8 cellular contexts compared by ENCODE assay signal in the genomic region with DNA sequence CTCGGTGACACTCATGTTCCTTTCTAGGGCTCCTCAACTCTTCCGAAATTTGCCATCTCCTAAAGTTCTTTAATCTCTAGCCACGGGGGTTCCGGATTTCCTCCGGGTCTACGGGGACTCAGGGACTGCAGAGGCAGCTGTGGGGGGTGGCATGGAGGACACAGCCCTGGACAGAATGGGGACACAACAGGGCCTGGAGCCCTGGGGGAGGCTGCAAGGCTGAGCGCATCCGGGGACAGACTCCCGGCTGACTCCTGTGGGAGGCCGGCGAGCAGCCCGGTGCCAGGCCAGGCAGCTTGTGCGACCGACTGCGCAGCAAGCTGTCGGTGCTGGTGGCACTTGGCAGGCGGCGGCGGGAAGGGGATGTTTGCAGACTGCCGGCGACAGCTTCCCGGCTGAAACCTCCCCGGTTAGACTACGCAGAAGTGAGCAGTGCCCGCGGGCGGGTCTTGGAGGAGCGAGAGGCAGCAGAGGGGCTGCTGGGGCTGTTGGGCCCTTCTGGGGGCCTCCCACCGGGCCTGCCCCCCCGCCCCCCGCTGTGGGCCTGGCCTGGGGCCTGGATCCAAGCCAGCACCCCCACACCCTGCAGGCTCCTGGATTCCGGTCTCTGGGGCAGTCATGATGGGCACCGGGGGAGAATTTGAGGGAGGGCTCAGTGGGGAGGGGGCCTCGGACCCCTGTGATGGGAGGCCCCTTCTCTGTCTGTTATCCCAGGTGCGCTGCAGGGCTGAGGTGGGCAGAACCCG. TPM values are rescaled to one million over a fixed set of nuclear protein-coding genes. Genes with fewer than 3 reads are reported as not detected.
DNase-seq lines count a peak whose midpoint lies in the region; ATAC-seq and TF ChIP-seq lines count a peak whose summit lies in the region.
"Had no signal": no experiment of that assay in that cellular context is flagged by ENCODE, and none has a peak within 500 bp of the region (broad histone marks: within the 10 kb centered on the region; RNA-seq: fewer than 3 reads in every experiment).

No MANE protein-coding gene starts in this region.

- no peak overlapping the region for H3K27ac Mint-ChIP-seq in activated CD8-positive, alpha-beta memory T cell treated with anti-CD3 and anti-CD28 coated beads, Interleukin-2, amount 10 ng/mL, durations not matched to agents 7 days and 5 days

- peak overlapping the region; percentile 70 for H3K27ac ChIP-seq in caudate nucleus (ENCODE audit: low read depth, low read length)

- peaks cover 4% of the 10 kb centered on the region for H3K27me3 Mint-ChIP-seq in activated CD8-positive, alpha-beta memory T cell treated with anti-CD3 and anti-CD28 coated beads, Interleukin-2, amount 10 ng/mL, durations not matched to agents 7 days and 5 days

- no peaks in the 10 kb centered on the region for H3K9me3 Mint-ChIP-seq in activated CD8-positive, alpha-beta memory T cell treated with anti-CD3 and anti-CD28 coated beads, Interleukin-2, amount 10 ng/mL, durations not matched to agents 7 days and 5 days (ENCODE audit: low read depth)

- in situ Hi-C loops in G401 (cut with HindIII; ENCODE audit: low sequenced_read_pairs) = no loop called here

- peak; percentile 91 for DNase-seq in G401 (ENCODE audit: low spot score)
- DNase-seq in NCI-H510A treated with DMSO at 0.1 percent for 48 hours (lab: John Stamatoyannopoulos, UW) = peak; percentile 48
- DNase-seq in caudate nucleus (lab: John Stamatoyannopoulos, UW) = peak in 34 of 61 donors; percentile 8 to 89 (median 26)
- peak; percentile 40 for DNase-seq in stimulated activated CD4-positive, alpha-beta T cell treated with anti-CD3 and anti-CD28 coated beads, Interleukin-15, amount 100 ng/mL, for 24 hours
- no peak for DNase-seq in activated CD8-positive, alpha-beta memory T cell treated with anti-CD3 and anti-CD28 coated beads, Interleukin-2, amount 10 ng/mL, durations not matched to agents 7 days and 5 days
- DNase-seq: NCI-H1105 treated with DMSO at 0.1 percent for 48 hours had no signal

- H3K4me3 Mint-ChIP-seq in activated CD8-positive, alpha-beta memory T cell treated with anti-CD3 and anti-CD28 coated beads, Interleukin-2, amount 10 ng/mL, durations not matched to agents 7 days and 5 days = no peak overlapping the region

- ATAC-seq in GM18505 (IDR thresholded peaks at IDR 0.05; ENCODE audit: unreplicated experiment) (no peak), HG02884 (IDR thresholded peaks at IDR 0.05; ENCODE audit: unreplicated experiment) (no peak)
- ATAC-seq in activated CD8-positive, alpha-beta memory T cell treated with anti-CD3 and anti-CD28 coated beads, Interleukin-2, amount 10 ng/mL, durations not matched to agents 7 days and 5 days = no peak

- peaks cover 12% of the 10 kb centered on the region for H3K4me1 Mint-ChIP-seq in activated CD8-positive, alpha-beta memory T cell treated with anti-CD3 and anti-CD28 coated beads, Interleukin-2, amount 10 ng/mL, durations not matched to agents 7 days and 5 days

- TF ChIP-seq POLR2A in GM18505 (IDR thresholded peaks at IDR 0.05; ENCODE audit: borderline replicate concordance, extremely low read depth, insufficient read depth, insufficient read length) = no peak

- CTCF ChIA-PET in activated CD8-positive, alpha-beta memory T cell treated with anti-CD3 and anti-CD28 coated beads, Interleukin-2, amount 10 ng/mL, durations not matched to agents 7 days and 5 days (lab: Charles Lee) = interaction anchor here (1.0 to 2.3 kb wide), 2 partner anchors 29 to 149 kb away, joined by 3 to 5 read pairs; a partner anchor contains a TSS

- no peaks in the 10 kb centered on the region for H3K36me3 Mint-ChIP-seq in activated CD8-positive, alpha-beta memory T cell treated with anti-CD3 and anti-CD28 coated beads, Interleukin-2, amount 10 ng/mL, durations not matched to agents 7 days and 5 days

RNA-seq across cellular contexts. Expression of a gene that starts 28.7 kb away (rescaled TPM):
- total RNA-seq in G401 (2014; rRNA removed; shearing (Covaris generic)) = 93.7 and 104 TPM in 2 replicates
- total RNA-seq in activated CD8-positive, alpha-beta memory T cell treated with anti-CD3 and anti-CD28 coated beads, Interleukin-2, amount 10 ng/mL, durations not matched to agents 7 days and 5 days = 10 to 100 TPM; 32.6 to 36.5 TPM
